8 cellular contexts compared by ENCODE assay signal in genomic region chr17:28896884-28897768, GRCh38. TPM values are rescaled to one million over a fixed set of nuclear protein-coding genes. Genes with fewer than 3 reads are reported as not detected.
DNase-seq lines count a peak whose midpoint lies in the region; ATAC-seq and TF ChIP-seq lines count a peak whose summit lies in the region.

TSS of gene FLOT2 (minus strand) at chr17:28897733. CDS start at chr17:28897574, 159 bp downstream.

- peak within 1 kb of the TSS; percentile 98 for H3K27ac Mint-ChIP-seq in activated CD4-positive, alpha-beta T cell treated with anti-CD3 and anti-CD28 coated beads, Interleukin-2, amount 10 ng/mL, durations not matched to agents 24 days and 14 days

- H3K9me3 Mint-ChIP-seq in activated CD4-positive, alpha-beta T cell treated with anti-CD3 and anti-CD28 coated beads, Interleukin-2, amount 10 ng/mL, durations not matched to agents 24 days and 14 days = no peaks in the 10 kb centered on the region

- H3K4me1 Mint-ChIP-seq in activated CD4-positive, alpha-beta T cell treated with anti-CD3 and anti-CD28 coated beads, Interleukin-2, amount 10 ng/mL, durations not matched to agents 24 days and 14 days = peaks cover 64% of the 10 kb centered on the region

- intact Hi-C loops in activated CD4-positive, alpha-beta T cell treated with anti-CD3 and anti-CD28 coated beads, Interleukin-2, amount 10 ng/mL, durations not matched to agents 24 days and 14 days (cut with micrococcal nuclease) = loop anchor here (2.0 kb wide), 2 partner anchors 20 to 54 kb away; partner anchors contain the start of gene FAM222B
- intact Hi-C loops in right lobe of liver (cut with DNase I) = no loop called here

- H3K27me3 Mint-ChIP-seq in activated CD4-positive, alpha-beta T cell treated with anti-CD3 and anti-CD28 coated beads, Interleukin-2, amount 10 ng/mL, durations not matched to agents 24 days and 14 days = no peaks in the 10 kb centered on the region

- WGBS in right lobe of liver (ENCODE audit: insufficient coverage, low coverage, low lambda C conversion rate, missing lambda C conversion rate) = 0% methylated on average over 10 of the region's 73 CpGs

- peak within 1 kb of the TSS; percentile 97 for H3K4me3 Mint-ChIP-seq in activated CD4-positive, alpha-beta T cell treated with anti-CD3 and anti-CD28 coated beads, Interleukin-2, amount 10 ng/mL, durations not matched to agents 24 days and 14 days

- ATAC-seq in right lobe of liver (peak; percentile 74 to 84 (median 82)), HG02973 (IDR thresholded peaks at IDR 0.05; ENCODE audit: unreplicated experiment) (no peak)

- TF ChIP-seq POLR2A in GM19193 (IDR thresholded peaks at IDR 0.05; ENCODE audit: extremely low read depth, insufficient read depth, insufficient read length) = peak; percentile 47
- peak; percentile 74 for TF ChIP-seq POLR2A in right lobe of liver (IDR thresholded peaks at IDR 0.05)

- CTCF ChIA-PET in AG04449 (lab: Yijun Ruan, JAX) = interaction anchor here (0.6 to 9.3 kb wide), 17 partner anchors 9 to 169 kb away, joined by 3 to 90 read pairs (median 4); partner anchors contain the start of gene FAM222B

- H3K36me3 ChIP-seq in right lobe of liver = no peaks in the 10 kb centered on the region

- peak within 1 kb of the TSS; percentile 85 for H3K4me3 ChIP-seq in AG04449 (ENCODE audit: low read depth, low read length)
- peak within 1 kb of the TSS; percentile 99 for H3K4me3 ChIP-seq in coronary artery
- peak within 1 kb of the TSS; percentile 90 to 93 (median 93) for H3K4me3 ChIP-seq in right lobe of liver

- peaks cover 42% of the 10 kb centered on the region for H3K36me3 Mint-ChIP-seq in activated CD4-positive, alpha-beta T cell treated with anti-CD3 and anti-CD28 coated beads, Interleukin-2, amount 10 ng/mL, durations not matched to agents 24 days and 14 days (ENCODE audit: low read depth)

- no peaks in the 10 kb centered on the region for H3K27me3 ChIP-seq in right lobe of liver

- H3K27ac ChIP-seq in coronary artery (peak within 1 kb of the TSS; percentile 76 to 99), right lobe of liver (peak within 1 kb of the TSS; percentile 85 to 98 (median 92))

- H3K9me3 ChIP-seq in right lobe of liver = no peaks in the 10 kb centered on the region

- TF ChIP-seq CTCF in AG04449 (IDR thresholded peaks at IDR 0.05; ENCODE audit: insufficient read depth, low read length, missing control alignments) = peak; percentile 46
- no peak for TF ChIP-seq CTCF in coronary artery (IDR thresholded peaks at IDR 0.05)
- TF ChIP-seq CTCF in right lobe of liver (IDR thresholded peaks at IDR 0.05) = peak in 3 of 4 donors; percentile 7 to 23 (median 15)

- DNase-seq in AG04449 (ENCODE audit: low read depth, low spot score) = no peak
- peak; percentile 25 for DNase-seq in NCI-H226
- DNase-seq in activated CD4-positive, alpha-beta T cell treated with anti-CD3 and anti-CD28 coated beads, Interleukin-2, amount 10 ng/mL, durations not matched to agents 24 days and 14 days = peak; percentile 89
- DNase-seq in coronary artery (ENCODE audit: low spot score) = peak; percentile 86
- peak; percentile 83 to 87 (median 86) for DNase-seq in right lobe of liver
- peak; percentile 23 to 56 (median 37) for DNase-seq in stimulated activated CD4-positive, alpha-beta T cell treated with anti-CD3 and anti-CD28 coated beads, TNF-alpha, amount 100 ng/mL, for 1 hour (ENCODE audit: low read depth in 3 of 3, low spot score in 1 of 3)

- H3K4me1 ChIP-seq in right lobe of liver = peaks cover 0 to 47% (median 18%) of the 10 kb centered on the region in 4 donors

- POLR2A ChIA-PET in AG04449 (lab: Yijun Ruan, JAX) = no interaction called here

RNA-seq across cellular contexts. Expression of gene FLOT2, which starts in this region (rescaled TPM):
- 109 and 111 TPM in 2 replicates for total RNA-seq in activated CD4-positive, alpha-beta T cell treated with anti-CD3 and anti-CD28 coated beads, Interleukin-2, amount 10 ng/mL, durations not matched to agents 24 days and 14 days
- total RNA-seq in right lobe of liver = 100 to 1,000 TPM in 1 of 6 experiments, 10 to 100 TPM in 5; 64.9 to 131 (median 82.8) TPM
